ENCODE assay signal across 8 cellular contexts in the genomic region with DNA sequence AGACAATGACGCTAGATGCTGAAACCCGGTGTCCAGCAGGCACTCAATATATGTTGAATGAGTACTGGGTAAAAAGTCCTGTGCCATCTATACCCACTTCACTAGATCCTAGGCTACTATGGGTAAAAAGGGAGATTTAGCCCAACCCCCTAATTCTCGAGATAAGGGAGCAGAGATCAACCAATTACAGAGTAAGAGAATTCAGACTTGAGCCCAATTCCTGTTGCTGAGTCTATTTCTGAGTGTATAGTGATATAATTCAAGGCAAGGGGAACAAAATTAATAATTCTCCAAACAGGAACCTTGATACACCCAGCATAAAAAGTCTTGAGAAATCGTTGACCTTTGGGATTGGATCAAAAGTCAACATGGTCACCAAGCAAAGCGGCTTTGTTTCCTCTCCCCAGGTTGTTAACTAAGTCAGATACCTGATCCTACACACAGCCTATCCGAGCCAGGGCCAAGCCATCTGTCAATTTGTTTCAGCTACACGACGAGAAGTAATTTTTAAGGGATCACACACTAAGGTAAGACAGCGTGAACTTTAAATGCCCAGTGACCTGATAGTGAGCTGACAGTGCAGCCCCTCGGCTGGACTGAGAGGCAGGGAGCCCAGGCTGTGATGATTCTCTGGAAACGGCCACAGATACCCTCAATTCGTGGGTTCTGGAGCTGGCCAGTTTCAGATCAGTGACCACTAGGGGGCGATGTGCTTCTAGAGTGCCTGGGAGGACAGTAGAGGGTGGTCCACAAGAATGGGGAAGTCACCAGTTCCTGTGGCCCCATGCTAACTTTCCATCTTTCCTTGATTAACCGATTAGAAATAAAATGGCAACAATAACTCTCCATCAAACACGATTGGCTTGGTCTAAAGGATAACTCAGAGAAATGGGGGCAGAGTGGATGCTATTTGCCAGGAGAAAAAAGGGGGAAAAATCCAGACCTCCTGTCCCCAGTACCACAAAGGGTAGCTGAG. TPM values are rescaled to one million over a fixed set of nuclear protein-coding genes. Genes with fewer than 3 reads are reported as not detected.
A peak's percentile ranks its signal among the peaks of the same experiment; 100 is the strongest.
DNase-seq lines count a peak whose midpoint lies in the region; ATAC-seq and TF ChIP-seq lines count a peak whose summit lies in the region.

No MANE protein-coding gene starts in this region.

- H3K79me2 ChIP-seq in mammary epithelial cell (ENCODE audit: insufficient read depth, low read length), result no peaks in the 10 kb centered on the region

- TF ChIP-seq CTCF in GM12865 (IDR thresholded peaks at IDR 0.05; ENCODE audit: insufficient read depth, low read depth, low read length, missing control alignments) (peak; percentile 65), WERI-Rb-1 (IDR thresholded peaks at IDR 0.05; ENCODE audit: low read depth, low read length) (peak; percentile 97), mammary epithelial cell (conservative IDR thresholded peaks at IDR 0.05 in 1 of 2, IDR thresholded peaks at IDR 0.05 in 1 of 2; ENCODE audit: extremely low read depth in 1 of 2, insufficient read depth in 1 of 2, low read depth in 1 of 2, low read length in 2 of 2) (peak; percentile 76 to 88)

- peaks cover 15% of the 10 kb centered on the region for H3K4me1 ChIP-seq in mammary epithelial cell (ENCODE audit: insufficient read depth, low read length)

- no peak overlapping the region for H2AFZ ChIP-seq in mammary epithelial cell (ENCODE audit: low read depth, low read length)

- H3K27me3 ChIP-seq in WERI-Rb-1 (ENCODE audit: insufficient read depth, low read depth, severe bottlenecking) (no peaks in the 10 kb centered on the region), mammary epithelial cell (ENCODE audit: insufficient read depth, low read length) (no peaks in the 10 kb centered on the region)

- H3K36me3 ChIP-seq in WERI-Rb-1 (peaks cover 59% of the 10 kb centered on the region), mammary epithelial cell (ENCODE audit: insufficient read depth, low read length) (no peaks in the 10 kb centered on the region)

- intact Hi-C loops in mammary epithelial cell (cut with micrococcal nuclease), result loop anchor here (1.0 to 2.0 kb wide), 2 partner anchors 44 to 322 kb away; no protein-coding TSS in a partner anchor

- H3K27ac ChIP-seq in WERI-Rb-1, result peak overlapping the region; percentile 73
- no peak overlapping the region for H3K27ac ChIP-seq in mammary epithelial cell (ENCODE audit: insufficient read depth, low read depth, low read length)

- DNase-seq in GM12865 (ENCODE audit: low read depth), result peak; percentile 67
- peak; percentile 54 for DNase-seq in NCI-H1092 treated with DMSO at 0.1 percent for 48 hours (lab: John Stamatoyannopoulos, UW)
- DNase-seq in WERI-Rb-1, result peak; percentile 96
- no peak for DNase-seq in mammary epithelial cell
- DNase-seq in kidney glomerular epithelial cell (lab: John Stamatoyannopoulos, UW), result peak; percentile 49
- peak; percentile 43 to 50 for DNase-seq in stimulated activated CD4-positive, alpha-beta T cell treated with anti-CD3 and anti-CD28 coated beads, Interleukin-4, amount 100 ng/mL, for 4 hours

- no peak overlapping the region for H3K4me2 ChIP-seq in mammary epithelial cell (ENCODE audit: insufficient read depth, low read depth, low read length)

- dilution Hi-C loops in mammary epithelial cell (cut with HindIII; ENCODE audit: low sequenced_read_pairs), result loop anchor here (5.0 kb wide), 2 partner anchors 113 to 312 kb away; no protein-coding TSS in a partner anchor

- H4K20me1 ChIP-seq in mammary epithelial cell (ENCODE audit: insufficient read depth, low read length), result no peaks in the 10 kb centered on the region

- CTCF ChIA-PET in mammary epithelial cell (lab: Charles Lee; ENCODE audit: low non-redundant PET), result interaction anchor here (0.5 to 0.9 kb wide), 5 partner anchors 11 to 567 kb away, joined by 3 to 6 read pairs (median 4); no protein-coding TSS in a partner anchor

- 79% methylated on average over 15 of the region's 15 CpGs for WGBS in mammary epithelial cell (ENCODE audit: low coverage, missing lambda C conversion rate)

- no TSS peak for BruUV-seq in mammary epithelial cell (replicated peaks; lab: Mats Ljungman, UMichigan)

- no peak for ATAC-seq in GM21619 (IDR thresholded peaks at IDR 0.05; ENCODE audit: unreplicated experiment)
- ATAC-seq in esophagus mucosa, result no peak

- in situ Hi-C loops in mammary epithelial cell (cut with MboI; ENCODE audit: low sequenced_read_pairs in 2 of 2), result loop anchor here in 1 of 2 donors (10.0 kb wide), 1 partner anchor 324 kb away; no protein-coding TSS in a partner anchor

- no peak overlapping the region for H3K9ac ChIP-seq in mammary epithelial cell (ENCODE audit: insufficient read depth, low read length)

- H3K9me3 ChIP-seq in WERI-Rb-1 (ENCODE audit: severe bottlenecking), result peaks cover 5% of the 10 kb centered on the region
- H3K9me3 ChIP-seq in mammary epithelial cell (replicated peaks; ENCODE audit: insufficient read depth, low read length), result no peaks in the 10 kb centered on the region

- H3K4me3 ChIP-seq in GM12865 (ENCODE audit: low read depth, low read length) (no peak overlapping the region), WERI-Rb-1 (ENCODE audit: low read depth, low read length) (peak overlapping the region; percentile 16), mammary epithelial cell (replicated peaks in 1 of 3; ENCODE audit: insufficient read depth in 1 of 3, low read depth in 2 of 3, low read length in 3 of 3) (no peak overlapping the region)

RNA-seq across cellular contexts. Expression of gene SLC22A23, which starts 46.2 kb away (rescaled TPM):
- total RNA-seq in mammary epithelial cell (10 to 100 TPM; 34.0 to 49.3 TPM), esophagus mucosa (36.3 TPM)
- 5.8 TPM for polyA plus RNA-seq in mammary epithelial cell
- polyA minus RNA-seq in mammary epithelial cell, result 39.2 TPM
